ENCODE assay signal across 1 cellular context in genomic region chr11:3942160-3942955, GRCh38.
TF ChIP-seq lines count a peak whose summit lies in the region.

No MANE protein-coding gene starts in this region.

TF ChIP-seq in HepG2, 621 proteins besides CTCF, POLR2A, EP300 and RAD21 (continued from another document and continues in another):
- TF ChIP-seq, protein P1, sequence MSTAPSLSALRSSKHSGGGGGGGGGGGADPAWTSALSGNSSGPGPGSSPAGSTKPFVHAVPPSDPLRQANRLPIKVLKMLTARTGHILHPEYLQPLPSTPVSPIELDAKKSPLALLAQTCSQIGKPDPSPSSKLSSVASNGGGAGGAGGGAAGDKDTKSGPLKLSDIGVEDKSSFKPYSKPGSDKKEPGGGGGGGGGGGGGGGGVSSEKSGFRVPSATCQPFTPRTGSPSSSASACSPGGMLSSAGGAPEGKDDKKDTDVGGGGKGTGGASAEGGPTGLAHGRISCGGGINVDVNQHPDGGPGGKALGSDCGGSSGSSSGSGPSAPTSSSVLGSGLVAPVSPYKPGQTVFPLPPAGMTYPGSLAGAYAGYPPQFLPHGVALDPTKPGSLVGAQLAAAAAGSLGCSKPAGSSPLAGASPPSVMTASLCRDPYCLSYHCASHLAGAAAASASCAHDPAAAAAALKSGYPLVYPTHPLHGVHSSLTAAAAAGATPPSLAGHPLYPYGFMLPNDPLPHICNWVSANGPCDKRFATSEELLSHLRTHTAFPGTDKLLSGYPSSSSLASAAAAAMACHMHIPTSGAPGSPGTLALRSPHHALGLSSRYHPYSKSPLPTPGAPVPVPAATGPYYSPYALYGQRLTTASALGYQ (CRISPR knock-in tag; IDR thresholded peaks at IDR 0.05): peak; percentile 32; the same call in 1 of the 2 replicates
- TF ChIP-seq REPIN1 (CRISPR knock-in tag; IDR thresholded peaks at IDR 0.05; ENCODE audit: borderline replicate concordance, low read depth): 0 out of 2 replicates have a peak, but pooled peaks have one; percentile 52
- TF ChIP-seq PITX1 (CRISPR knock-in tag; IDR thresholded peaks at IDR 0.05): peak; percentile 87
- no peak for TF ChIP-seq MBNL3 (CRISPR knock-in tag; conservative IDR thresholded peaks at IDR 0.05)
- TF ChIP-seq MED1 (CRISPR knock-in tag; IDR thresholded peaks at IDR 0.05): peak; percentile 71
- 0 out of 2 replicates have a peak, but pooled peaks have one; percentile 28 for TF ChIP-seq FOXA1 (IDR thresholded peaks at IDR 0.05)
- peak; percentile 82 for TF ChIP-seq FOXA1 (CRISPR knock-in tag; IDR thresholded peaks at IDR 0.05)
- no peak for TF ChIP-seq MAZ (IDR thresholded peaks at IDR 0.05; ENCODE audit: borderline replicate concordance, low read depth, low read length)
- TF ChIP-seq MAZ (CRISPR knock-in tag; IDR thresholded peaks at IDR 0.05; ENCODE audit: low read depth): no peak
- TF ChIP-seq MED13 (CRISPR knock-in tag; IDR thresholded peaks at IDR 0.05): no peak
- peak; percentile 57; the same call in 1 of the 2 replicates for TF ChIP-seq NR2F6 (IDR thresholded peaks at IDR 0.05)
- peak; percentile 60 for TF ChIP-seq NR2F6 (CRISPR knock-in tag; IDR thresholded peaks at IDR 0.05)
- TF ChIP-seq NONO (IDR thresholded peaks at IDR 0.05): no peak
- TF ChIP-seq NONO (CRISPR knock-in tag; conservative IDR thresholded peaks at IDR 0.05): peak; percentile 55; the same call in 1 of the 2 replicates
- TF ChIP-seq, protein P2, sequence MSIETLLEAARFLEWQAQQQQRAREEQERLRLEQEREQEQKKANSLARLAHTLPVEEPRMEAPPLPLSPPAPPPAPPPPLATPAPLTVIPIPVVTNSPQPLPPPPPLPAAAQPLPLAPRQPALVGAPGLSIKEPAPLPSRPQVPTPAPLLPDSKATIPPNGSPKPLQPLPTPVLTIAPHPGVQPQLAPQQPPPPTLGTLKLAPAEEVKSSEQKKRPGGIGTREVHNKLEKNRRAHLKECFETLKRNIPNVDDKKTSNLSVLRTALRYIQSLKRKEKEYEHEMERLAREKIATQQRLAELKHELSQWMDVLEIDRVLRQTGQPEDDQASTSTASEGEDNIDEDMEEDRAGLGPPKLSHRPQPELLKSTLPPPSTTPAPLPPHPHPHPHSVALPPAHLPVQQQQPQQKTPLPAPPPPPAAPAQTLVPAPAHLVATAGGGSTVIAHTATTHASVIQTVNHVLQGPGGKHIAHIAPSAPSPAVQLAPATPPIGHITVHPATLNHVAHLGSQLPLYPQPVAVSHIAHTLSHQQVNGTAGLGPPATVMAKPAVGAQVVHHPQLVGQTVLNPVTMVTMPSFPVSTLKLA (IDR thresholded peaks at IDR 0.05): no peak
- no peak for TF ChIP-seq HNRNPUL1 (IDR thresholded peaks at IDR 0.05; ENCODE audit: low read depth, low read length)
- TF ChIP-seq KDM6A (CRISPR knock-in tag; IDR thresholded peaks at IDR 0.05; ENCODE audit: low read depth): 0 out of 2 replicates have a peak, but pooled peaks have one; percentile 17
- no peak for TF ChIP-seq ZFP41 (CRISPR knock-in tag; IDR thresholded peaks at IDR 0.05; ENCODE audit: borderline replicate concordance)
- TF ChIP-seq ZNF124 (CRISPR knock-in tag; IDR thresholded peaks at IDR 0.05): 0 out of 2 replicates have a peak, but pooled peaks have one; percentile 37
- no peak for TF ChIP-seq RFX5 (IDR thresholded peaks at IDR 0.05; ENCODE audit: low read depth, low read length)
- TF ChIP-seq, protein P3, sequence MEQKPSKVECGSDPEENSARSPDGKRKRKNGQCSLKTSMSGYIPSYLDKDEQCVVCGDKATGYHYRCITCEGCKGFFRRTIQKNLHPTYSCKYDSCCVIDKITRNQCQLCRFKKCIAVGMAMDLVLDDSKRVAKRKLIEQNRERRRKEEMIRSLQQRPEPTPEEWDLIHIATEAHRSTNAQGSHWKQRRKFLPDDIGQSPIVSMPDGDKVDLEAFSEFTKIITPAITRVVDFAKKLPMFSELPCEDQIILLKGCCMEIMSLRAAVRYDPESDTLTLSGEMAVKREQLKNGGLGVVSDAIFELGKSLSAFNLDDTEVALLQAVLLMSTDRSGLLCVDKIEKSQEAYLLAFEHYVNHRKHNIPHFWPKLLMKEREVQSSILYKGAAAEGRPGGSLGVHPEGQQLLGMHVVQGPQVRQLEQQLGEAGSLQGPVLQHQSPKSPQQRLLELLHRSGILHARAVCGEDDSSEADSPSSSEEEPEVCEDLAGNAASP (CRISPR knock-in tag; IDR thresholded peaks at IDR 0.05; ENCODE audit: borderline replicate concordance): peak; percentile 61; the same call in 1 of the 2 replicates
- TF ChIP-seq ZFX (CRISPR knock-in tag; IDR thresholded peaks at IDR 0.05; ENCODE audit: low read depth): peak; percentile 72
- no peak for TF ChIP-seq GABPA (IDR thresholded peaks at IDR 0.05; ENCODE audit: low read depth, low read length)
- TF ChIP-seq GABPA (CRISPR knock-in tag; IDR thresholded peaks at IDR 0.05; ENCODE audit: low read depth): no peak
- TF ChIP-seq TOE1 (CRISPR knock-in tag; IDR thresholded peaks at IDR 0.05): 0 out of 2 replicates have a peak, but pooled peaks have one; percentile 34
- no peak for TF ChIP-seq FOXC1 (CRISPR knock-in tag; IDR thresholded peaks at IDR 0.05; ENCODE audit: borderline replicate concordance)
- TF ChIP-seq SMC3 (IDR thresholded peaks at IDR 0.05; ENCODE audit: low read length): peak; percentile 70
- TF ChIP-seq RXRB (CRISPR knock-in tag; IDR thresholded peaks at IDR 0.05; ENCODE audit: borderline replicate concordance): peak; percentile 52
- TF ChIP-seq NPAS2 (CRISPR knock-in tag; IDR thresholded peaks at IDR 0.05; ENCODE audit: borderline replicate concordance): no peak
- peak; percentile 66 for TF ChIP-seq FOXA3 (CRISPR knock-in tag; IDR thresholded peaks at IDR 0.05)
- TF ChIP-seq, protein P4, sequence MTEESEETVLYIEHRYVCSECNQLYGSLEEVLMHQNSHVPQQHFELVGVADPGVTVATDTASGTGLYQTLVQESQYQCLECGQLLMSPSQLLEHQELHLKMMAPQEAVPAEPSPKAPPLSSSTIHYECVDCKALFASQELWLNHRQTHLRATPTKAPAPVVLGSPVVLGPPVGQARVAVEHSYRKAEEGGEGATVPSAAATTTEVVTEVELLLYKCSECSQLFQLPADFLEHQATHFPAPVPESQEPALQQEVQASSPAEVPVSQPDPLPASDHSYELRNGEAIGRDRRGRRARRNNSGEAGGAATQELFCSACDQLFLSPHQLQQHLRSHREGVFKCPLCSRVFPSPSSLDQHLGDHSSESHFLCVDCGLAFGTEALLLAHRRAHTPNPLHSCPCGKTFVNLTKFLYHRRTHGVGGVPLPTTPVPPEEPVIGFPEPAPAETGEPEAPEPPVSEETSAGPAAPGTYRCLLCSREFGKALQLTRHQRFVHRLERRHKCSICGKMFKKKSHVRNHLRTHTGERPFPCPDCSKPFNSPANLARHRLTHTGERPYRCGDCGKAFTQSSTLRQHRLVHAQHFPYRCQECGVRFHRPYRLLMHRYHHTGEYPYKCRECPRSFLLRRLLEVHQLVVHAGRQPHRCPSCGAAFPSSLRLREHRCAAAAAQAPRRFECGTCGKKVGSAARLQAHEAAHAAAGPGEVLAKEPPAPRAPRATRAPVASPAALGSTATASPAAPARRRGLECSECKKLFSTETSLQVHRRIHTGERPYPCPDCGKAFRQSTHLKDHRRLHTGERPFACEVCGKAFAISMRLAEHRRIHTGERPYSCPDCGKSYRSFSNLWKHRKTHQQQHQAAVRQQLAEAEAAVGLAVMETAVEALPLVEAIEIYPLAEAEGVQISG (CRISPR knock-in tag; IDR thresholded peaks at IDR 0.05): 0 out of 2 replicates have a peak, but pooled peaks have one; percentile 23
- no peak for TF ChIP-seq YEATS2 (CRISPR knock-in tag; IDR thresholded peaks at IDR 0.05; ENCODE audit: borderline replicate concordance)
- TF ChIP-seq CREB1 (IDR thresholded peaks at IDR 0.05): no peak
- TF ChIP-seq CREB1 (CRISPR knock-in tag; IDR thresholded peaks at IDR 0.05): peak; percentile 12; the same call in 1 of the 2 replicates
- TF ChIP-seq IRF2 (CRISPR knock-in tag; IDR thresholded peaks at IDR 0.05): no peak
- TF ChIP-seq SIX1 (CRISPR knock-in tag; IDR thresholded peaks at IDR 0.05; ENCODE audit: borderline replicate concordance): peak; percentile 53; the same call in 1 of the 2 replicates
- no peak for TF ChIP-seq TOPORS (CRISPR knock-in tag; IDR thresholded peaks at IDR 0.05)
- 0 out of 2 replicates have a peak, but pooled peaks have one; percentile 31 for TF ChIP-seq MYNN (CRISPR knock-in tag; IDR thresholded peaks at IDR 0.05; ENCODE audit: low read depth)
- peak; percentile 81 for TF ChIP-seq SALL1 (CRISPR knock-in tag; IDR thresholded peaks at IDR 0.05)
- TF ChIP-seq WIZ (CRISPR knock-in tag; IDR thresholded peaks at IDR 0.05): no peak
- TF ChIP-seq, protein P5, sequence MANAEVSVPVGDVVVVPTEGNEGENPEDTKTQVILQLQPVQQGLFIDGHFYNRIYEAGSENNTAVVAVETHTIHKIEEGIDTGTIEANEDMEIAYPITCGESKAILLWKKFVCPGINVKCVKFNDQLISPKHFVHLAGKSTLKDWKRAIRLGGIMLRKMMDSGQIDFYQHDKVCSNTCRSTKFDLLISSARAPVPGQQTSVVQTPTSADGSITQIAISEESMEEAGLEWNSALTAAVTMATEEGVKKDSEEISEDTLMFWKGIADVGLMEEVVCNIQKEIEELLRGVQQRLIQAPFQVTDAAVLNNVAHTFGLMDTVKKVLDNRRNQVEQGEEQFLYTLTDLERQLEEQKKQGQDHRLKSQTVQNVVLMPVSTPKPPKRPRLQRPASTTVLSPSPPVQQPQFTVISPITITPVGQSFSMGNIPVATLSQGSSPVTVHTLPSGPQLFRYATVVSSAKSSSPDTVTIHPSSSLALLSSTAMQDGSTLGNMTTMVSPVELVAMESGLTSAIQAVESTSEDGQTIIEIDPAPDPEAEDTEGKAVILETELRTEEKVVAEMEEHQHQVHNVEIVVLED (CRISPR knock-in tag; IDR thresholded peaks at IDR 0.05; ENCODE audit: borderline replicate concordance): peak; percentile 22; the same call in 1 of the 2 replicates
- TF ChIP-seq ZBED4 (CRISPR knock-in tag; IDR thresholded peaks at IDR 0.05; ENCODE audit: borderline replicate concordance): peak; percentile 85
- TF ChIP-seq, protein P6, sequence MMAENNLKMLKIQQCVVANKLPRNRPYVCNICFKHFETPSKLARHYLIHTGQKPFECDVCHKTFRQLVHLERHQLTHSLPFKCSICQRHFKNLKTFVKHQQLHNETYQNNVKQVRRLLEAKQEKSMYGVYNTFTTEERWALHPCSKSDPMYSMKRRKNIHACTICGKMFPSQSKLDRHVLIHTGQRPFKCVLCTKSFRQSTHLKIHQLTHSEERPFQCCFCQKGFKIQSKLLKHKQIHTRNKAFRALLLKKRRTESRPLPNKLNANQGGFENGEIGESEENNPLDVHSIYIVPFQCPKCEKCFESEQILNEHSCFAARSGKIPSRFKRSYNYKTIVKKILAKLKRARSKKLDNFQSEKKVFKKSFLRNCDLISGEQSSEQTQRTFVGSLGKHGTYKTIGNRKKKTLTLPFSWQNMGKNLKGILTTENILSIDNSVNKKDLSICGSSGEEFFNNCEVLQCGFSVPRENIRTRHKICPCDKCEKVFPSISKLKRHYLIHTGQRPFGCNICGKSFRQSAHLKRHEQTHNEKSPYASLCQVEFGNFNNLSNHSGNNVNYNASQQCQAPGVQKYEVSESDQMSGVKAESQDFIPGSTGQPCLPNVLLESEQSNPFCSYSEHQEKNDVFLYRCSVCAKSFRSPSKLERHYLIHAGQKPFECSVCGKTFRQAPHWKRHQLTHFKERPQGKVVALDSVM (CRISPR knock-in tag; IDR thresholded peaks at IDR 0.05): 0 out of 2 replicates have a peak, but pooled peaks have one; percentile 24
- no peak for TF ChIP-seq FLYWCH1 (CRISPR knock-in tag; IDR thresholded peaks at IDR 0.05)
- no peak for TF ChIP-seq REST (IDR thresholded peaks at IDR 0.05; ENCODE audit: borderline replicate concordance in 1 of 2, low read depth in 1 of 2, low read length in 2 of 2)
- no peak for TF ChIP-seq SMARCE1 (IDR thresholded peaks at IDR 0.05; ENCODE audit: borderline replicate concordance)
